ENCODE assay signal across 14 cellular contexts in genomic region chr15:35484231-35484945, GRCh38.
"Had no signal": no experiment of that assay in that cellular context is flagged by ENCODE, and none has a peak within 500 bp of the region (broad histone marks: within the 10 kb centered on the region; RNA-seq: fewer than 3 reads in every experiment).

No MANE protein-coding gene starts in this region.

- H3K4me3 ChIP-seq: esophagus squamous epithelium, heart left ventricle, ovary, right atrium auricular region had no signal

- H3K27ac ChIP-seq: esophagus squamous epithelium, heart left ventricle, ovary, right atrium auricular region had no signal

- DNase-seq: effector memory CD8-positive, alpha-beta T cell; esophagus squamous epithelium; foreskin melanocyte; heart left ventricle; hippocampal formation; kidney glomerular epithelial cell; naive thymus-derived CD4-positive, alpha-beta T cell; ovary; stimulated activated CD4-positive, alpha-beta T cell treated with anti-CD3 and anti-CD28 coated beads, Interleukin-4, amount 100 ng/mL, for 24 hours; stimulated activated naive B cell treated with anti-CD40 and anti-IgM and Interleukin-4, amounts not matched to agents 10 μg/mL and 1 μg/mL and 100 μg/mL, for 72 hours had no signal

- H3K27ac Mint-ChIP-seq: dendritic cell treated with granulocyte-macrophage colony-stimulating factor and Interleukin-4, amounts not matched to agents 40 ng/mL and 50 ng/mL, for 4 days; effector memory CD8-positive, alpha-beta T cell; naive thymus-derived CD4-positive, alpha-beta T cell; stimulated activated naive B cell treated with anti-CD40 and anti-IgM and Interleukin-4, amounts not matched to agents 10 μg/mL and 1 μg/mL and 100 μg/mL, for 72 hours; type B pancreatic cell had no signal

- H3K27me3 ChIP-seq: esophagus squamous epithelium, heart left ventricle, ovary, right atrium auricular region had no signal

- H3K4me1 ChIP-seq: right atrium auricular region had no signal

- H3K4me3 Mint-ChIP-seq: dendritic cell treated with granulocyte-macrophage colony-stimulating factor and Interleukin-4, amounts not matched to agents 40 ng/mL and 50 ng/mL, for 4 days; effector memory CD8-positive, alpha-beta T cell; naive thymus-derived CD4-positive, alpha-beta T cell; neural crest cell; stimulated activated naive B cell treated with anti-CD40 and anti-IgM and Interleukin-4, amounts not matched to agents 10 μg/mL and 1 μg/mL and 100 μg/mL, for 72 hours; type B pancreatic cell had no signal

- H3K27me3 Mint-ChIP-seq: dendritic cell treated with granulocyte-macrophage colony-stimulating factor and Interleukin-4, amounts not matched to agents 40 ng/mL and 50 ng/mL, for 4 days; effector memory CD8-positive, alpha-beta T cell; naive thymus-derived CD4-positive, alpha-beta T cell; stimulated activated naive B cell treated with anti-CD40 and anti-IgM and Interleukin-4, amounts not matched to agents 10 μg/mL and 1 μg/mL and 100 μg/mL, for 72 hours; type B pancreatic cell had no signal

- H3K36me3 ChIP-seq: ovary had no signal

- ATAC-seq: effector memory CD8-positive, alpha-beta T cell; heart left ventricle; naive thymus-derived CD4-positive, alpha-beta T cell; stimulated activated naive B cell treated with anti-CD40 and anti-IgM and Interleukin-4, amounts not matched to agents 10 μg/mL and 1 μg/mL and 100 μg/mL, for 72 hours had no signal
